ENCODE assay signal across 17 cellular contexts in genomic region chr11:19828382-19829108, GRCh38.
DNase-seq lines count a peak whose midpoint lies in the region; ATAC-seq and TF ChIP-seq lines count a peak whose summit lies in the region.
"Had no signal": no experiment of that assay in that cellular context is flagged by ENCODE, and none has a peak within 500 bp of the region (broad histone marks: within the 10 kb centered on the region; RNA-seq: fewer than 3 reads in every experiment).

No MANE protein-coding gene starts in this region.

- BruUV-seq in PC-3 (replicated peaks; lab: Mats Ljungman, UMichigan): no TSS peak

- H3K4me3 Mint-ChIP-seq in activated naive CD4-positive, alpha-beta T cell treated with anti-CD3 and anti-CD28 coated beads, Interleukin-2, amount 10 ng/mL, durations not matched to agents 7 days and 5 days: no peak overlapping the region

- H3K27me3 Mint-ChIP-seq in activated naive CD4-positive, alpha-beta T cell treated with anti-CD3 and anti-CD28 coated beads, Interleukin-2, amount 10 ng/mL, durations not matched to agents 7 days and 5 days: no peaks in the 10 kb centered on the region

- peak overlapping the region; percentile 72 for H3K27ac ChIP-seq in PC-3 (ENCODE audit: low read length)
- H3K27ac ChIP-seq in upper lobe of right lung: no peak overlapping the region
- H3K27ac ChIP-seq: SJSA1 had no signal

- peaks cover 3% of the 10 kb centered on the region; the same call in 1 of the 2 replicates for H4K20me1 ChIP-seq in PC-3 (ENCODE audit: low read length)

- peak overlapping the region; percentile 33 for H3K27ac Mint-ChIP-seq in activated naive CD4-positive, alpha-beta T cell treated with anti-CD3 and anti-CD28 coated beads, Interleukin-2, amount 10 ng/mL, durations not matched to agents 7 days and 5 days

- peak overlapping the region; percentile 18; the same call in 1 of the 2 replicates for H2AFZ ChIP-seq in PC-3 (ENCODE audit: low read length)

- H3K9ac ChIP-seq in PC-3 (ENCODE audit: low read length): peak overlapping the region; percentile 19; the same call in 1 of the 2 replicates

- H3F3A ChIP-seq in PC-3 (ENCODE audit: low read length, unreplicated experiment): peaks cover 5% of the 10 kb centered on the region

- no peak for DNase-seq in activated naive CD4-positive, alpha-beta T cell treated with anti-CD3 and anti-CD28 coated beads, Interleukin-2, amount 10 ng/mL, durations not matched to agents 7 days and 5 days
- no peak for DNase-seq in activated naive CD4-positive, alpha-beta T cell (lab: John Stamatoyannopoulos, UW)
- no peak for DNase-seq in PC-3
- peak; percentile 42 for DNase-seq in fibroblast of villous mesenchyme (ENCODE audit: low read depth)
- no peak for DNase-seq in upper lobe of right lung
- no peak for DNase-seq in GM10248 (ENCODE audit: extremely low spot score)
- no peak for DNase-seq in islet precursor cell
- DNase-seq: ACHN; activated CD8-positive, alpha-beta memory T cell treated with anti-CD3 and anti-CD28 coated beads for 24 hours; effector CD8-positive, alpha-beta T cell; foreskin fibroblast; MG63; midbrain; stimulated activated naive CD8-positive, alpha-beta T cell treated with anti-CD3 and anti-CD28 coated beads, Interleukin-15, amount 100 ng/mL, for 72 hours had no signal

- no peaks in the 10 kb centered on the region for H3K9me3 ChIP-seq in PC-3 (ENCODE audit: low read length)
- H3K9me3 ChIP-seq in upper lobe of right lung: no peaks in the 10 kb centered on the region
- H3K9me3 ChIP-seq: MG63, SJSA1 had no signal

- peaks cover 18% of the 10 kb centered on the region for H3K79me2 ChIP-seq in PC-3 (ENCODE audit: low read length)

- no peak for ATAC-seq in PC-3
- peak; percentile 29 for ATAC-seq in upper lobe of right lung
- no peak for ATAC-seq in HG03108 (IDR thresholded peaks at IDR 0.05; ENCODE audit: unreplicated experiment)
- ATAC-seq: HCT116; stimulated activated naive CD8-positive, alpha-beta T cell treated with anti-CD3 and anti-CD28 coated beads, Interleukin-15, amount 100 ng/mL, for 72 hours had no signal

- no peaks in the 10 kb centered on the region for H3K36me3 Mint-ChIP-seq in activated naive CD4-positive, alpha-beta T cell treated with anti-CD3 and anti-CD28 coated beads, Interleukin-2, amount 10 ng/mL, durations not matched to agents 7 days and 5 days

- no peaks in the 10 kb centered on the region for H3K9me3 Mint-ChIP-seq in activated naive CD4-positive, alpha-beta T cell treated with anti-CD3 and anti-CD28 coated beads, Interleukin-2, amount 10 ng/mL, durations not matched to agents 7 days and 5 days
- H3K9me3 Mint-ChIP-seq: stimulated activated naive CD8-positive, alpha-beta T cell treated with anti-CD3 and anti-CD28 coated beads, Interleukin-15, amount 100 ng/mL, for 72 hours had no signal

- no peaks in the 10 kb centered on the region for H3K9me2 ChIP-seq in PC-3 (replicated peaks; ENCODE audit: low read length)

- H3K4me1 ChIP-seq in PC-3 (ENCODE audit: insufficient read depth, low read length) (peaks cover 15% of the 10 kb centered on the region), upper lobe of right lung (no peaks in the 10 kb centered on the region)
- H3K4me1 ChIP-seq: SJSA1 had no signal

- no peaks in the 10 kb centered on the region for H3K4me1 Mint-ChIP-seq in activated naive CD4-positive, alpha-beta T cell treated with anti-CD3 and anti-CD28 coated beads, Interleukin-2, amount 10 ng/mL, durations not matched to agents 7 days and 5 days
- H3K4me1 Mint-ChIP-seq: stimulated activated naive CD8-positive, alpha-beta T cell treated with anti-CD3 and anti-CD28 coated beads, Interleukin-15, amount 100 ng/mL, for 72 hours had no signal

- H3K4me3 ChIP-seq in PC-3 (ENCODE audit: low read length) (no peak overlapping the region), fibroblast of villous mesenchyme (ENCODE audit: low read depth, low read length) (no peak overlapping the region), upper lobe of right lung (no peak overlapping the region)
- H3K4me3 ChIP-seq: MG63, SJSA1 had no signal

- CTCF ChIA-PET in activated naive CD4-positive, alpha-beta T cell treated with anti-CD3 and anti-CD28 coated beads, Interleukin-2, amount 10 ng/mL, durations not matched to agents 7 days and 5 days (lab: Charles Lee): no interaction called here
- CTCF ChIA-PET in PC-3 (lab: Charles Lee): interaction anchor here (0.6 to 1.0 kb wide), 6 partner anchors 75 to 458 kb away, joined by 3 to 6 read pairs (median 5); no protein-coding TSS in a partner anchor
- CTCF ChIA-PET in GM10248 (lab: Yijun Ruan, JAX): interaction anchor here (0.7 to 1.5 kb wide), 4 partner anchors 11 to 77 kb away, joined by 3 to 5 read pairs (median 4); no protein-coding TSS in a partner anchor

- H3K36me3 ChIP-seq in PC-3 (ENCODE audit: low read depth, low read length): peaks cover 7% of the 10 kb centered on the region; the same call in 1 of the 2 replicates
- H3K36me3 ChIP-seq in upper lobe of right lung: peaks cover 2% of the 10 kb centered on the region
- H3K36me3 ChIP-seq: SJSA1 had no signal

- H3K27me3 ChIP-seq in PC-3 (ENCODE audit: low read length) (no peaks in the 10 kb centered on the region), upper lobe of right lung (no peaks in the 10 kb centered on the region)
- H3K27me3 ChIP-seq: MG63, SJSA1 had no signal

- POLR2A ChIA-PET in PC-3 (lab: Charles Lee; ENCODE audit: unreplicated experiment): interaction anchor here (0.5 to 0.7 kb wide), 2 partner anchors 84 to 1299 kb away, joined by 3 to 5 read pairs; no protein-coding TSS in a partner anchor
- POLR2A ChIA-PET in GM10248 (lab: Yijun Ruan, JAX): no interaction called here

- TF ChIP-seq CTCF in PC-3 (conservative IDR thresholded peaks at IDR 0.05; ENCODE audit: low read depth, low read length): no peak
- TF ChIP-seq CTCF in fibroblast of villous mesenchyme (IDR thresholded peaks at IDR 0.05; ENCODE audit: insufficient read depth, low read depth, low read length): no peak
- no peak for TF ChIP-seq CTCF in upper lobe of right lung (IDR thresholded peaks at IDR 0.05)
- no peak for TF ChIP-seq CTCF in GM10248 (IDR thresholded peaks at IDR 0.05; ENCODE audit: control extremely low read depth, extremely low read depth, low read depth, missing control alignments)

- peak overlapping the region; percentile 50; the same call in 1 of the 2 replicates for H3K4me2 ChIP-seq in PC-3 (ENCODE audit: low read length)

- intact Hi-C loops in PC-3 (cut with micrococcal nuclease) (loop anchor here (5.0 kb wide), 1 partner anchor 74 kb away; no protein-coding TSS in a partner anchor), upper lobe of right lung (cut with DNase I) (no loop called here)
